Comparison of ENCODE assay signal across 8 cellular contexts in genomic region chr19:46426506-46427162, GRCh38. TPM values are rescaled to one million over a fixed set of nuclear protein-coding genes. Genes with fewer than 3 reads are reported as not detected.
DNase-seq lines count a peak whose midpoint lies in the region; ATAC-seq, FAIRE-seq and TF ChIP-seq lines count a peak whose summit lies in the region.
"Had no signal": no experiment of that assay in that cellular context is flagged by ENCODE, and none has a peak within 500 bp of the region (broad histone marks: within the 10 kb centered on the region; RNA-seq: fewer than 3 reads in every experiment).

No MANE protein-coding gene starts in this region.

- no peaks in the 10 kb centered on the region for H3K36me3 ChIP-seq in adrenal gland (replicated peaks in 1 of 2)
- no peaks in the 10 kb centered on the region for H3K36me3 ChIP-seq in right atrium auricular region
- H3K36me3 ChIP-seq in trophoblast cell (ENCODE audit: control insufficient read depth in 1 of 2, insufficient read depth in 2 of 2, low read length in 2 of 2), result no peaks in the 10 kb centered on the region

- TF ChIP-seq POLR2A in GM12891 (IDR thresholded peaks at IDR 0.05; ENCODE audit: low read depth, low read length) (no peak), adrenal gland (IDR thresholded peaks at IDR 0.05) (peak in 1 of 2 donors; percentile 10)

- H3K4me1 ChIP-seq in adrenal gland (replicated peaks in 1 of 2) (peaks cover 10 to 31% of the 10 kb centered on the region in 2 donors), right atrium auricular region (peaks cover 0 to 19% of the 10 kb centered on the region in 2 donors), trophoblast cell (ENCODE audit: control insufficient read depth in 1 of 2, insufficient read depth in 2 of 2, low read length in 2 of 2) (peaks cover 0 to 6% of the 10 kb centered on the region in 2 experiments)

- DNase-seq in GM12891 (ENCODE audit: insufficient read length, low spot score), result peak; percentile 62
- peak; percentile 88 for DNase-seq in NCI-H2227 (lab: John Stamatoyannopoulos, UW; ENCODE audit: unreplicated experiment)
- DNase-seq in adrenal gland, result peak; percentile 85 to 92 (median 88)
- no peak for DNase-seq in right atrium auricular region (ENCODE audit: low spot score)
- peak; percentile 31 to 37 for DNase-seq in trophoblast cell
- no peak for DNase-seq in GM19238 (ENCODE audit: insufficient read length, low spot score)

- no peaks in the 10 kb centered on the region for H3K79me2 ChIP-seq in trophoblast cell (ENCODE audit: control insufficient read depth, insufficient read depth, low read length, poor library complexity)

- H3K4me2 ChIP-seq in trophoblast cell (ENCODE audit: low read length), result peak overlapping the region; percentile 80

- H3K23ac ChIP-seq in trophoblast cell (ENCODE audit: low read length), result no peak overlapping the region

- H4K8ac ChIP-seq in trophoblast cell (ENCODE audit: low read depth, low read length), result peak overlapping the region; percentile 85

- peak overlapping the region; percentile 66 to 84 (median 78) for H3K27ac ChIP-seq in adrenal gland
- peak overlapping the region; percentile 7 to 58 for H3K27ac ChIP-seq in right atrium auricular region
- no peak overlapping the region for H3K27ac ChIP-seq in trophoblast cell (ENCODE audit: low read depth, low read length)

- no peak overlapping the region for H2AK5ac ChIP-seq in trophoblast cell (ENCODE audit: low read length)

- H2BK120ac ChIP-seq in trophoblast cell (ENCODE audit: insufficient read depth, low read length, poor library complexity), result no peak overlapping the region

- no peak overlapping the region for H3K18ac ChIP-seq in trophoblast cell (ENCODE audit: low read length)

- H2BK5ac ChIP-seq in trophoblast cell (ENCODE audit: low read depth, low read length, poor library complexity), result no peak overlapping the region

- peak overlapping the region; percentile 45 for H4K12ac ChIP-seq in trophoblast cell (ENCODE audit: low read depth, low read length)

- H4K91ac ChIP-seq in trophoblast cell (ENCODE audit: low read depth, low read length), result peak overlapping the region; percentile 45

- peak overlapping the region; percentile 17 for H3K9ac ChIP-seq in trophoblast cell (ENCODE audit: low read length)

- no peak for ATAC-seq in GM19328 (IDR thresholded peaks at IDR 0.05; ENCODE audit: unreplicated experiment)

- H3K4me3 ChIP-seq in adrenal gland, result peak overlapping the region in 2 of 4 donors; percentile 28 to 76
- H3K4me3 ChIP-seq in right atrium auricular region, result peak overlapping the region; percentile 45 to 63
- H3K4me3 ChIP-seq in trophoblast cell (ENCODE audit: low read depth, low read length), result peak overlapping the region; percentile 77

- H3K27me3 ChIP-seq in adrenal gland, result no peaks in the 10 kb centered on the region
- no peaks in the 10 kb centered on the region for H3K27me3 ChIP-seq in right atrium auricular region
- no peaks in the 10 kb centered on the region for H3K27me3 ChIP-seq in trophoblast cell (ENCODE audit: insufficient read depth, low read length)

- peak; percentile 91 for FAIRE-seq in GM12891 (lab: Jason Lieb, UNC)

- H3K9me3 ChIP-seq in adrenal gland (replicated peaks in 1 of 3), result no peaks in the 10 kb centered on the region
- no peaks in the 10 kb centered on the region for H3K9me3 ChIP-seq in right atrium auricular region
- peaks cover 2% of the 10 kb centered on the region for H3K9me3 ChIP-seq in trophoblast cell (ENCODE audit: insufficient read depth, low read depth, low read length)

- peak overlapping the region; percentile 97 for H2AFZ ChIP-seq in trophoblast cell (ENCODE audit: insufficient read depth, low read length, poor library complexity)

- WGBS in adrenal gland, 4 donors, result 2 to 3% (median 3%) methylated on average over 18 to 32 of the region's 32 CpGs
- 100% methylated on average over 1 of the region's 32 CpGs for WGBS in trophoblast cell (ENCODE audit: extremely low coverage, insufficient coverage, insufficient read length)

- H3K79me1 ChIP-seq in trophoblast cell (ENCODE audit: low read length), result peaks cover 2% of the 10 kb centered on the region

- intact Hi-C loops in adrenal gland (cut with DNase I), result no loop called here

- no peak overlapping the region for H3K4ac ChIP-seq in trophoblast cell (ENCODE audit: low read depth, low read length)

- peak overlapping the region; percentile 21 for H3K14ac ChIP-seq in trophoblast cell (ENCODE audit: low read length)

- no peak overlapping the region for H2BK12ac ChIP-seq in trophoblast cell (ENCODE audit: low read length)

- TF ChIP-seq CTCF in adrenal gland (IDR thresholded peaks at IDR 0.05) (no peak), right atrium auricular region (IDR thresholded peaks at IDR 0.05) (no peak)

TF ChIP-seq in GM12891, 5 proteins besides CTCF, POLR2A, EP300 and RAD21:
- TF ChIP-seq SPI1 (IDR thresholded peaks at IDR 0.05; ENCODE audit: low read depth, low read length) (no peak), POU2F2 (IDR thresholded peaks at IDR 0.05; ENCODE audit: low read depth, low read length) (no peak), POLR2AphosphoS5 (IDR thresholded peaks at IDR 0.05; ENCODE audit: low read depth, low read length) (no peak), TAF1 (IDR thresholded peaks at IDR 0.05; ENCODE audit: low read depth, low read length) (no peak), PAX5 (IDR thresholded peaks at IDR 0.05; ENCODE audit: insufficient read depth, low read length, severe bottlenecking) (no peak)

RNA-seq across cellular contexts. Expression of gene PNMA8C, which starts 2.1 kb away (rescaled TPM):
- not detected for polyA plus RNA-seq in GM12891 (2012; ENCODE audit: low read depth, missing spikeins)
- total RNA-seq in adrenal gland, result 1 to 10 TPM; 1.5 to 4.4 (median 2.1) TPM
- 1 to 10 TPM in 2 of 3 donors, under 1 TPM in 1; 0.47 to 2.4 (median 1.4) TPM for polyA plus RNA-seq in adrenal gland
- not detected for total RNA-seq in right atrium auricular region
- 0.01 TPM in 1 of 2 replicates, not detected in the other for polyA plus RNA-seq in trophoblast cell (2013)
- total RNA-seq: activated CD8-positive, alpha-beta memory T cell treated with anti-CD3 and anti-CD28 coated beads for 36 hours had no signal

RNA-seq across cellular contexts. Expression of gene CCDC8, which starts 13.3 kb away (rescaled TPM):
- polyA plus RNA-seq in GM12891 (2012; ENCODE audit: low read depth, missing spikeins), result not detected
- total RNA-seq in adrenal gland (10 to 100 TPM; 24.1 to 74.0 (median 35.0) TPM), right atrium auricular region (10 to 100 TPM; 30.4 to 34.6 TPM)
- polyA plus RNA-seq in adrenal gland, result 10 to 100 TPM in 2 of 3 donors, 1 to 10 TPM in 1; 6.3 to 20.5 (median 18.8) TPM
- 13.4 and 13.9 TPM in 2 replicates for polyA plus RNA-seq in trophoblast cell (2013)
- total RNA-seq: activated CD8-positive, alpha-beta memory T cell treated with anti-CD3 and anti-CD28 coated beads for 36 hours had no signal

RNA-seq across cellular contexts. Expression of gene PNMA8A, which starts 44.7 kb away (rescaled TPM):
- polyA plus RNA-seq in GM12891 (2012; ENCODE audit: low read depth, missing spikeins), result 0.05 TPM
- total RNA-seq in adrenal gland, result 10 to 100 TPM; 29.7 to 54.8 (median 44.2) TPM
- polyA plus RNA-seq in adrenal gland, result 10 to 100 TPM in 2 of 3 donors, 1 to 10 TPM in 1; 7.6 to 61.7 (median 14.2) TPM
- total RNA-seq in right atrium auricular region, result 10 to 100 TPM in 1 of 2 donors, 1 to 10 TPM in 1; 9.9 to 16.6 TPM
- polyA plus RNA-seq in trophoblast cell (2013), result 6.9 and 7.6 TPM in 2 replicates

Comparison
In these comparisons a context has a peak if more than half of its experiments do, and no peak if none do; other contexts are left out.
1. DNase-seq: peak in GM12891 (single experiment), NCI-H2227 (single experiment), adrenal gland (7 of 7) and trophoblast cell (2 of 2); none in right atrium auricular region (single experiment) and GM19238 (single experiment).